In genomic region chr2:190406805-190407204, GRCh38 we compare ENCODE assay signal across 1 cellular context.
A peak's percentile ranks its signal among the peaks of the same experiment; 100 is the strongest.
TF ChIP-seq lines count a peak whose summit lies in the region.

No MANE protein-coding gene starts in this region.

TF ChIP-seq in K562, 482 proteins besides CTCF, POLR2A, EP300 and RAD21:
- TF ChIP-seq SNIP1 (IDR thresholded peaks at IDR 0.05; ENCODE audit: low read depth): no peak
- TF ChIP-seq ZNF75A (CRISPR knock-in tag; IDR thresholded peaks at IDR 0.05): no peak
- no peak for TF ChIP-seq ZNF217 (CRISPR knock-in tag; IDR thresholded peaks at IDR 0.05)
- TF ChIP-seq MIER1 (IDR thresholded peaks at IDR 0.05; ENCODE audit: low read depth): peak; percentile 54; the same call in 1 of the 2 replicates
- no peak for TF ChIP-seq RBM17 (IDR thresholded peaks at IDR 0.05; ENCODE audit: borderline replicate concordance, low read depth, low read length)
- TF ChIP-seq TSC22D4 (tag; IDR thresholded peaks at IDR 0.05): no peak
- no peak for TF ChIP-seq GABPB2 (CRISPR knock-in tag; conservative IDR thresholded peaks at IDR 0.05)
